ENCODE assay signal across 10 cellular contexts in the genomic region with DNA sequence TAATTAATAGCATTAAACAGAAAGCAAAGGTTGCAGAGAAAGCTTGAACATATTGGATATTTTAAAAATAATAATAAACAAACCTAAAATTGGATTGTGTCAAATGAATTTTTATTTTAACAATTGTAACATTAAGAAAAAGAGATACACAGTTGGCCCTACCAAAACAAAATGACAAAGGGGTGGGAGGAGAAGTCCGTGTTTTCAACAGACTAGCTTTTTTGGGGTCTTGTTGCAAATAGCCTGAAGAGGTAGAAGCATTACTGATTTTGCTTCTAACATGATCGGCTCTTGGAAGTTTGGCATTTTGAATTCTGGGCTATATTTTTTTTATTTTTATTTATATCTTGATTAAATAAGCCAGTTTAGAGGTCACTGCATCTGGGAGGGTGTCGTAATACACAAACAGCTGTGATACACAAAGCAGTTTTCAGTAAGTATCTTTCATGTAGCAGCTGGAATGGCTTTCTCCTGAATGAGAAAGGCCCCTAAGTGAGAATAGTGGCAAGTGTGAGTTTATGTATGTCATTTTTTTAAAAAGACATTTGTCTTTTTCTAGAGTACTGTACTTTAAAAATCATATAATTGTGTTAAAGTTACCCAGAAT.
DNase-seq lines count a peak whose midpoint lies in the region; ATAC-seq and TF ChIP-seq lines count a peak whose summit lies in the region.
"Had no signal": no experiment of that assay in that cellular context is flagged by ENCODE, and none has a peak within 500 bp of the region (broad histone marks: within the 10 kb centered on the region; RNA-seq: fewer than 3 reads in every experiment).

No MANE protein-coding gene starts in this region.

- H3K27ac ChIP-seq in layer of hippocampus (ENCODE audit: low read depth, low read length): peak overlapping the region; percentile 78

- CTCF ChIA-PET in activated CD8-positive, alpha-beta T cell treated with anti-CD3 and anti-CD28 coated beads for 36 hours (lab: Charles Lee): interaction anchor here (0.8 to 1.8 kb wide), 3 partner anchors 18 to 40 kb away, joined by 3 to 6 read pairs (median 5); no protein-coding TSS in a partner anchor
- CTCF ChIA-PET in T-cell (lab: Charles Lee): interaction anchor here in 1 of 2 donors (0.9 kb wide), 1 partner anchor 222 kb away, joined by 4 read pairs; no protein-coding TSS in a partner anchor

- H3K27ac Mint-ChIP-seq in activated CD8-positive, alpha-beta T cell treated with anti-CD3 and anti-CD28 coated beads for 36 hours: peak overlapping the region; percentile 44
- H3K27ac Mint-ChIP-seq in natural killer cell treated with Interleukin-12 subunit alpha and Interleukin-12 subunit beta and Interleukin-15 and Interleukin-18, amount 100 ng/mL, for 72 hours: no peak overlapping the region
- peak overlapping the region in 1 of 2 donors; percentile 44 for H3K27ac Mint-ChIP-seq in T-cell

- POLR2A ChIA-PET in activated CD8-positive, alpha-beta T cell treated with anti-CD3 and anti-CD28 coated beads for 36 hours (lab: Charles Lee): interaction anchor here (0.6 to 2.1 kb wide), 3 partner anchors 13 to 29 kb away, joined by 3 to 4 read pairs (median 4); no protein-coding TSS in a partner anchor
- POLR2A ChIA-PET in T-cell (lab: Charles Lee): no interaction called here

- H3K27me3 Mint-ChIP-seq in activated CD8-positive, alpha-beta T cell treated with anti-CD3 and anti-CD28 coated beads for 36 hours: no peaks in the 10 kb centered on the region
- H3K27me3 Mint-ChIP-seq in natural killer cell treated with Interleukin-12 subunit alpha and Interleukin-12 subunit beta and Interleukin-15 and Interleukin-18, amount 100 ng/mL, for 72 hours: peaks cover 0 to 11% of the 10 kb centered on the region in 2 donors
- no peaks in the 10 kb centered on the region for H3K27me3 Mint-ChIP-seq in T-cell

- peaks cover 27% of the 10 kb centered on the region for H3K4me1 Mint-ChIP-seq in activated CD8-positive, alpha-beta T cell treated with anti-CD3 and anti-CD28 coated beads for 36 hours (ENCODE audit: low read depth)
- peaks cover 11 to 18% of the 10 kb centered on the region in 2 donors for H3K4me1 Mint-ChIP-seq in natural killer cell treated with Interleukin-12 subunit alpha and Interleukin-12 subunit beta and Interleukin-15 and Interleukin-18, amount 100 ng/mL, for 72 hours (ENCODE audit: low read depth in 2 of 2)
- peaks cover 23 to 31% (median 25%) of the 10 kb centered on the region in 3 donors for H3K4me1 Mint-ChIP-seq in T-cell

- intact Hi-C loops in Right ventricle myocardium superior (cut with DNase I) (no loop called here), left cardiac atrium (cut with DNase I) (no loop called here)
- intact Hi-C loops in activated CD8-positive, alpha-beta T cell treated with anti-CD3 and anti-CD28 coated beads for 36 hours (cut with micrococcal nuclease): no loop called here

- ATAC-seq in Right ventricle myocardium superior (ENCODE audit: poor library complexity): peak; percentile 58
- no peak for ATAC-seq in left cardiac atrium
- ATAC-seq in activated CD8-positive, alpha-beta T cell treated with anti-CD3 and anti-CD28 coated beads for 36 hours: no peak
- no peak for ATAC-seq in HG03097 (IDR thresholded peaks at IDR 0.05; ENCODE audit: low FRiP score, unreplicated experiment)
- no peak for ATAC-seq in natural killer cell treated with Interleukin-12 subunit alpha and Interleukin-12 subunit beta and Interleukin-15 and Interleukin-18, amount 100 ng/mL, for 72 hours
- no peak for ATAC-seq in T-cell (replicated peaks in 1 of 4)

- H3K27me3 ChIP-seq in layer of hippocampus (ENCODE audit: control insufficient read depth, insufficient read depth, low read length): no peaks in the 10 kb centered on the region

- DNase-seq in Right ventricle myocardium superior (no peak), left cardiac atrium (no peak), superior temporal gyrus (ENCODE audit: extremely low spot score) (peak; percentile 76), T-cell (no peak)
- no peak for DNase-seq in activated CD8-positive, alpha-beta T cell treated with anti-CD3 and anti-CD28 coated beads for 36 hours
- DNase-seq in natural killer cell treated with Interleukin-12 subunit alpha and Interleukin-12 subunit beta and Interleukin-15 and Interleukin-18, amount 100 ng/mL, for 72 hours (ENCODE audit: low spot score): no peak
- DNase-seq: activated CD8-positive, alpha-beta memory T cell treated with anti-CD3 and anti-CD28 coated beads for 24 hours; stimulated activated CD4-positive, alpha-beta T cell treated with anti-CD3 and anti-CD28 coated beads, Interleukin-15, amount 100 ng/mL, for 24 hours had no signal

- no peak overlapping the region for H3K4me3 Mint-ChIP-seq in activated CD8-positive, alpha-beta T cell treated with anti-CD3 and anti-CD28 coated beads for 36 hours
- no peak overlapping the region for H3K4me3 Mint-ChIP-seq in natural killer cell treated with Interleukin-12 subunit alpha and Interleukin-12 subunit beta and Interleukin-15 and Interleukin-18, amount 100 ng/mL, for 72 hours
- H3K4me3 Mint-ChIP-seq in T-cell: peak overlapping the region in 1 of 3 donors; percentile 58

- H3K9me3 Mint-ChIP-seq in activated CD8-positive, alpha-beta T cell treated with anti-CD3 and anti-CD28 coated beads for 36 hours: no peaks in the 10 kb centered on the region
- H3K9me3 Mint-ChIP-seq in natural killer cell treated with Interleukin-12 subunit alpha and Interleukin-12 subunit beta and Interleukin-15 and Interleukin-18, amount 100 ng/mL, for 72 hours: no peaks in the 10 kb centered on the region
- H3K9me3 Mint-ChIP-seq in T-cell: no peaks in the 10 kb centered on the region

- no peaks in the 10 kb centered on the region for H3K36me3 Mint-ChIP-seq in activated CD8-positive, alpha-beta T cell treated with anti-CD3 and anti-CD28 coated beads for 36 hours (ENCODE audit: low read depth)
- no peaks in the 10 kb centered on the region for H3K36me3 Mint-ChIP-seq in natural killer cell treated with Interleukin-12 subunit alpha and Interleukin-12 subunit beta and Interleukin-15 and Interleukin-18, amount 100 ng/mL, for 72 hours
- H3K36me3 Mint-ChIP-seq in T-cell: no peaks in the 10 kb centered on the region

- TF ChIP-seq CTCF in activated CD8-positive, alpha-beta T cell treated with anti-CD3 and anti-CD28 coated beads for 36 hours (IDR thresholded peaks at IDR 0.05): no peak
